ENCODE assay signal across 24 cellular contexts in the genomic region with DNA sequence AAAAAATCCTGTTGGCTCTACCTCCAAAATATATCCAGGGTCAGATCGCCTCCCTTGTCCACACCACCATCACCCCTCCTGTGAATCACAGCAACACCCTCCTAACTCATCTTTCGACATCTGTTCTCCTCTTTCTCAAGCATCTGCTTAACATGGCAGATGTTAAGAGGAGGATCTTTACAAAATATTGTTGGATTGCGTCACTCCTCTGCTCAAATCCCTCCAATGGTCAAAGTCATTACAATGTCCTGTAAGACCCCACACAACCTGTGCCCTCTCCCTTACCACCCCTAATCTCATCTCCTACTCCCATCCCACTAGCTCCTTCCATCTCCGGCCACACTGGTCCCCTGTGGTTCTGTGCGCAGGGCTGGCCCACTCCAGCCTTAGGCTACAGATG. TPM values are rescaled to one million over a fixed set of nuclear protein-coding genes. Genes with fewer than 3 reads are reported as not detected.
"Had no signal": no experiment of that assay in that cellular context is flagged by ENCODE, and none has a peak within 500 bp of the region (broad histone marks: within the 10 kb centered on the region; RNA-seq: fewer than 3 reads in every experiment).

No MANE protein-coding gene starts in this region.

- ATAC-seq: Panc1, PC-3 had no signal

- H3K9me3 ChIP-seq: SK-N-SH had no signal

- H3K4me2 ChIP-seq: SK-N-SH had no signal

- H3K9ac ChIP-seq: SK-N-SH had no signal

- DNase-seq: MV-4-11, NCI-H1048, NCI-H1105, NCI-H1417, NCI-H1436 treated with DMSO at 0.1 percent for 48 hours, NCI-H1694, NCI-H187 treated with DMSO at 0.1 percent for 48 hours, NCI-H2029 treated with DMSO at 0.1 percent for 48 hours, NCI-H226, NCI-H446, NCI-H510A, NCI-H524 treated with DMSO at 0.1 percent for 48 hours, NCI-H69, NCI-H774, PC-3, SHP77, SK-N-SH had no signal

- H3K27ac ChIP-seq: RWPE1 had no signal

RNA-seq across cellular contexts. Expression of a gene that starts 36.8 kb away (rescaled TPM):
- total RNA-seq: HT-29, MCF 10A, OCI-LY7 had no signal

RNA-seq across cellular contexts. Expression of a gene that starts 59.3 kb away (rescaled TPM):
- total RNA-seq: HT-29, LHCN-M2, MCF 10A, OCI-LY7, SK-MEL-5 had no signal
- polyA plus RNA-seq: SK-N-SH had no signal
